ENCODE assay signal across 10 cellular contexts in genomic region chr10:63491558-63492316, GRCh38. TPM values are rescaled to one million over a fixed set of nuclear protein-coding genes. Genes with fewer than 3 reads are reported as not detected.
A peak's percentile ranks its signal among the peaks of the same experiment; 100 is the strongest.
DNase-seq lines count a peak whose midpoint lies in the region; ATAC-seq and TF ChIP-seq lines count a peak whose summit lies in the region.
"Had no signal": no experiment of that assay in that cellular context is flagged by ENCODE, and none has a peak within 500 bp of the region (broad histone marks: within the 10 kb centered on the region; RNA-seq: fewer than 3 reads in every experiment).

No MANE protein-coding gene starts in this region.

- H4K91ac ChIP-seq in trophoblast cell (ENCODE audit: low read depth, low read length) = no peak overlapping the region

- no peak overlapping the region for H3K4ac ChIP-seq in trophoblast cell (ENCODE audit: low read depth, low read length)

- H3K4me3 ChIP-seq in fibroblast of villous mesenchyme (ENCODE audit: low read depth, low read length) (peak overlapping the region; percentile 4), trophoblast cell (ENCODE audit: low read depth, low read length) (no peak overlapping the region)

- no peaks in the 10 kb centered on the region for H3K36me3 ChIP-seq in trophoblast cell (ENCODE audit: control insufficient read depth in 1 of 2, insufficient read depth in 2 of 2, low read length in 2 of 2)

- DNase-seq in COLO829 (ENCODE audit: low spot score) (peak; percentile 47), RPMI7951 (ENCODE audit: low read depth) (peak; percentile 67), fibroblast of villous mesenchyme (ENCODE audit: low read depth) (peak; percentile 95), trophoblast cell (peak; percentile 72 to 92), SW 1271 (lab: John Stamatoyannopoulos, UW) (no peak), NCI-H2171 treated with DMSO at 0.1 percent for 48 hours (lab: John Stamatoyannopoulos, UW) (no peak)
- DNase-seq in central memory CD4-positive, alpha-beta T cell = no peak
- DNase-seq: effector memory CD8-positive, alpha-beta T cell; GDM1 had no signal

- H3K4me1 ChIP-seq in trophoblast cell (ENCODE audit: control insufficient read depth in 1 of 2, insufficient read depth in 2 of 2, low read length in 2 of 2) = peaks cover 0 to 4% of the 10 kb centered on the region in 2 experiments

- H4K8ac ChIP-seq in trophoblast cell (ENCODE audit: low read depth, low read length) = no peak overlapping the region

- H2BK12ac ChIP-seq in trophoblast cell (ENCODE audit: low read length) = no peak overlapping the region

- no peak overlapping the region for H2BK120ac ChIP-seq in trophoblast cell (ENCODE audit: insufficient read depth, low read length, poor library complexity)

- H3K9me3 ChIP-seq in trophoblast cell (ENCODE audit: insufficient read depth, low read depth, low read length) = no peaks in the 10 kb centered on the region

- no peak overlapping the region for H4K12ac ChIP-seq in trophoblast cell (ENCODE audit: low read depth, low read length)

- H3K4me2 ChIP-seq in trophoblast cell (ENCODE audit: low read length) = no peak overlapping the region

- ATAC-seq in HG03442 (IDR thresholded peaks at IDR 0.05; ENCODE audit: unreplicated experiment) = no peak
- ATAC-seq: effector memory CD8-positive, alpha-beta T cell had no signal

- no peaks in the 10 kb centered on the region for H3K27me3 ChIP-seq in trophoblast cell (ENCODE audit: insufficient read depth, low read length)

- no peaks in the 10 kb centered on the region for H3K79me2 ChIP-seq in trophoblast cell (ENCODE audit: control insufficient read depth, insufficient read depth, low read length, poor library complexity)

- no peak for TF ChIP-seq CTCF in fibroblast of villous mesenchyme (IDR thresholded peaks at IDR 0.05; ENCODE audit: insufficient read depth, low read depth, low read length)

- peaks cover 2% of the 10 kb centered on the region for H3K79me1 ChIP-seq in trophoblast cell (ENCODE audit: low read length)

- no peak overlapping the region for H3K14ac ChIP-seq in trophoblast cell (ENCODE audit: low read length)

- peak overlapping the region; percentile 82 for H2BK5ac ChIP-seq in trophoblast cell (ENCODE audit: low read depth, low read length, poor library complexity)

- H3K18ac ChIP-seq in trophoblast cell (ENCODE audit: low read length) = no peak overlapping the region

- H2AK5ac ChIP-seq in trophoblast cell (ENCODE audit: low read length) = no peak overlapping the region

- peak overlapping the region; percentile 46 for H3K27ac ChIP-seq in trophoblast cell (ENCODE audit: low read depth, low read length)

- no CpG with 5 or more reads among the region's 8 CpGs for WGBS in trophoblast cell (ENCODE audit: extremely low coverage, insufficient coverage, insufficient read length)

- H3K9ac ChIP-seq in trophoblast cell (ENCODE audit: low read length) = no peak overlapping the region

- no peak overlapping the region for H2AFZ ChIP-seq in trophoblast cell (ENCODE audit: insufficient read depth, low read length, poor library complexity)

- no peak overlapping the region for H3K23ac ChIP-seq in trophoblast cell (ENCODE audit: low read length)

RNA-seq across cellular contexts. Expression of gene JMJD1C, which starts 26.0 kb away (rescaled TPM):
- 43.8 and 57.0 TPM in 2 replicates for total RNA-seq in RPMI7951 (2014; rRNA removed; shearing (Covaris generic))
- 87.0 and 98.4 TPM in 2 replicates for total RNA-seq in fibroblast of villous mesenchyme
- 35.9 and 36.9 TPM in 2 replicates for polyA plus RNA-seq in trophoblast cell (2013)

RNA-seq across cellular contexts. Expression of gene REEP3, which starts 29.5 kb away (rescaled TPM):
- total RNA-seq in RPMI7951 (2014; rRNA removed; shearing (Covaris generic)) = 57.6 and 62.0 TPM in 2 replicates
- total RNA-seq in fibroblast of villous mesenchyme = 57.3 and 127 TPM in 2 replicates
- polyA plus RNA-seq in trophoblast cell (2013) = 23.7 and 24.1 TPM in 2 replicates

Comparison
In these comparisons a context has a peak if more than half of its experiments do, and no peak if none do; other contexts are left out.
1. DNase-seq: peak in COLO829 (single experiment), RPMI7951 (single experiment), fibroblast of villous mesenchyme (single experiment) and trophoblast cell (2 of 2); none in central memory CD4-positive, alpha-beta T cell (single experiment), SW 1271 (0 of 2) and NCI-H2171 treated with DMSO at 0.1 percent for 48 hours (single experiment).